16 cellular contexts compared by ENCODE assay signal in genomic region chr19:32309711-32310390, GRCh38.
"Had no signal": no experiment of that assay in that cellular context is flagged by ENCODE, and none has a peak within 500 bp of the region (broad histone marks: within the 10 kb centered on the region; RNA-seq: fewer than 3 reads in every experiment).

No MANE protein-coding gene starts in this region.

- H3K27ac ChIP-seq: heart left ventricle, psoas muscle, spleen had no signal

- H3K4me3 ChIP-seq: heart left ventricle, mucosa of descending colon, psoas muscle, spleen had no signal

- H3K36me3 ChIP-seq: heart left ventricle, spleen had no signal

- H3K9me3 ChIP-seq: heart left ventricle, mucosa of descending colon, psoas muscle, spleen had no signal

- ATAC-seq: activated T-cell treated with anti-CD3 and anti-CD28 coated beads, Interleukin-2, amount 50 U/mL, for 72 hours; esophagus mucosa; heart left ventricle; left colon; mucosa of descending colon; natural killer cell treated with Interleukin-12 subunit alpha and Interleukin-12 subunit beta and Interleukin-15 and Interleukin-18, amount 100 ng/mL, for 72 hours; psoas muscle; sciatic nerve had no signal

- DNase-seq: activated CD4-positive, alpha-beta T cell treated with anti-CD3 and anti-CD28 coated beads for 1 hour; activated CD4-positive, alpha-beta T cell treated with anti-CD3 and anti-CD28 coated beads, Interleukin-2, amount 50 U/mL, for 48 hours; activated gamma-delta T cell treated with Interleukin-2 at 50 U/mL for 16 hours; activated naive CD8-positive, alpha-beta T cell treated with anti-CD3 and anti-CD28 coated beads for 36 hours; activated T-cell treated with anti-CD3 and anti-CD28 coated beads, Interleukin-2, amount 50 U/mL, for 72 hours; foreskin melanocyte; heart left ventricle; left colon; mammary epithelial cell; mucosa of descending colon; psoas muscle; spleen; stimulated activated naive CD4-positive, alpha-beta T cell had no signal

- H3K4me1 ChIP-seq: heart left ventricle, psoas muscle, spleen had no signal
